ENCODE assay signal across 9 cellular contexts in genomic region chr1:152440635-152441471, GRCh38. TPM values are rescaled to one million over a fixed set of nuclear protein-coding genes. Genes with fewer than 3 reads are reported as not detected.
DNase-seq lines count a peak whose midpoint lies in the region; FAIRE-seq and TF ChIP-seq lines count a peak whose summit lies in the region.
"Had no signal": no experiment of that assay in that cellular context is flagged by ENCODE, and none has a peak within 500 bp of the region (broad histone marks: within the 10 kb centered on the region; RNA-seq: fewer than 3 reads in every experiment).

No MANE protein-coding gene starts in this region.

- TF ChIP-seq CTCF in GM06990 (IDR thresholded peaks at IDR 0.05; ENCODE audit: insufficient read depth, low read length, poor library complexity, severe bottlenecking) = peak; percentile 89
- TF ChIP-seq CTCF in SU-DHL-6 (IDR thresholded peaks at IDR 0.05; ENCODE audit: insufficient read depth, low read length, poor library complexity, severe bottlenecking) = peak; percentile 72
- TF ChIP-seq CTCF in right atrium auricular region (IDR thresholded peaks at IDR 0.05) = peak; percentile 82 to 86

- H3K27ac ChIP-seq in SU-DHL-6 (ENCODE audit: low read depth, low read length) (no peak overlapping the region), right atrium auricular region (no peak overlapping the region), small intestine (ENCODE audit: low read depth in 1 of 2, low read length in 1 of 2) (no peak overlapping the region)

- no peak overlapping the region for H2AFZ ChIP-seq in SU-DHL-6 (ENCODE audit: low read depth, low read length, severe bottlenecking)

- H3K36me3 ChIP-seq in GM06990 (ENCODE audit: control insufficient read depth, insufficient read depth, low read length) (no peaks in the 10 kb centered on the region), HAP-1 (replicated peaks) (no peaks in the 10 kb centered on the region), MG63 (no peaks in the 10 kb centered on the region), SU-DHL-6 (ENCODE audit: low read length) (no peaks in the 10 kb centered on the region), right atrium auricular region (no peaks in the 10 kb centered on the region), small intestine (ENCODE audit: control insufficient read depth in 2 of 2, insufficient read depth in 2 of 2, low read length in 2 of 2) (no peaks in the 10 kb centered on the region)

- DNase-seq in GM06990 (ENCODE audit: extremely low read depth, insufficient read length) (peak; percentile 39), HAP-1 (ENCODE audit: low spot score in 2 of 2) (peak; percentile 57 to 77), MG63 (peak; percentile 70), right atrium auricular region (ENCODE audit: low spot score) (peak; percentile 80), small intestine (peak; percentile 65), ecto neural progenitor cell (ENCODE audit: low spot score) (no peak)
- DNase-seq in activated naive CD8-positive, alpha-beta T cell treated with anti-CD3 and anti-CD28 coated beads, Interleukin-2, amount 50 U/mL, for 16 hours (ENCODE audit: low read depth, low spot score) = peak; percentile 28

- H3K9me3 ChIP-seq in HAP-1 (no peaks in the 10 kb centered on the region), MG63 (no peaks in the 10 kb centered on the region), SU-DHL-6 (ENCODE audit: insufficient read depth, low read length) (no peaks in the 10 kb centered on the region), right atrium auricular region (no peaks in the 10 kb centered on the region), small intestine (ENCODE audit: control insufficient read depth, low read depth) (no peaks in the 10 kb centered on the region)

- H3K4me3 ChIP-seq in GM06990 (replicated peaks; ENCODE audit: low read depth, low read length) (no peak overlapping the region), HAP-1 (no peak overlapping the region), MG63 (no peak overlapping the region), SU-DHL-6 (ENCODE audit: insufficient read depth, low read length, poor library complexity, severe bottlenecking) (no peak overlapping the region), right atrium auricular region (no peak overlapping the region), small intestine (ENCODE audit: low read depth in 1 of 2, low read length in 2 of 2) (no peak overlapping the region)

- 33 to 34% (median 34%) methylated on average over 17 of the region's 17 CpGs for WGBS in small intestine, 3 donors

- no peaks in the 10 kb centered on the region for H3K9me2 ChIP-seq in SU-DHL-6 (replicated peaks; ENCODE audit: insufficient read depth, low read length)

- no peak overlapping the region for H3K4me2 ChIP-seq in SU-DHL-6 (ENCODE audit: low read depth, low read length, poor library complexity, severe bottlenecking)

- H3K27me3 ChIP-seq in GM06990 (replicated peaks; ENCODE audit: control insufficient read depth, insufficient read depth, low read length) = peaks cover 2% of the 10 kb centered on the region
- no peaks in the 10 kb centered on the region for H3K27me3 ChIP-seq in HAP-1 (ENCODE audit: low read depth)
- H3K27me3 ChIP-seq in MG63 = 0 out of 2 replicates have a peak, but pooled peaks cover 2% of the 10 kb centered on the region
- H3K27me3 ChIP-seq in SU-DHL-6 (ENCODE audit: low read length) = no peaks in the 10 kb centered on the region
- no peaks in the 10 kb centered on the region for H3K27me3 ChIP-seq in right atrium auricular region
- peaks cover 0 to 3% of the 10 kb centered on the region in 2 donors for H3K27me3 ChIP-seq in small intestine (ENCODE audit: control insufficient read depth in 2 of 2, insufficient read depth in 2 of 2, low read length in 2 of 2)

- FAIRE-seq in small intestine (lab: Jason Lieb, UNC) = no peak

- no peaks in the 10 kb centered on the region for H3K79me2 ChIP-seq in SU-DHL-6 (ENCODE audit: insufficient read depth, low read length)

- no peaks in the 10 kb centered on the region for H3F3A ChIP-seq in SU-DHL-6 (ENCODE audit: insufficient read depth)

- in situ Hi-C loops in HAP-1 (cut with MboI; ENCODE audit: low sequenced_read_pairs) = loop anchor here (10.0 kb wide), 1 partner anchor 376 kb away; no protein-coding TSS in a partner anchor

- no peaks in the 10 kb centered on the region for H4K20me1 ChIP-seq in SU-DHL-6 (ENCODE audit: low read depth, low read length)

- H3K9ac ChIP-seq in SU-DHL-6 (ENCODE audit: low read length) = no peak overlapping the region

- H3K4me1 ChIP-seq in HAP-1 (no peaks in the 10 kb centered on the region), right atrium auricular region (peaks cover 0 to 14% of the 10 kb centered on the region in 2 donors), small intestine (ENCODE audit: control insufficient read depth in 2 of 2, insufficient read depth in 1 of 2, low read depth in 1 of 2, low read length in 1 of 2) (no peaks in the 10 kb centered on the region)

RNA-seq across cellular contexts. Expression of gene CRNN, which starts 26.8 kb away (rescaled TPM):
- not detected in 2 replicates for total RNA-seq in MG63 (2014; rRNA removed; shearing (Covaris generic); ENCODE audit: low replicate concordance)
- total RNA-seq in right atrium auricular region = not detected
- 1 to 10 TPM in 2 of 3 donors, under 1 TPM in 1; 0.95 to 2.7 (median 2.2) TPM for polyA plus RNA-seq in small intestine
- total RNA-seq: mononuclear cell had no signal
